26 cellular contexts compared by ENCODE assay signal in genomic region chr6:57142178-57142525, GRCh38. TPM values are rescaled to one million over a fixed set of nuclear protein-coding genes. Genes with fewer than 3 reads are reported as not detected.
DNase-seq lines count a peak whose midpoint lies in the region; ATAC-seq, FAIRE-seq and TF ChIP-seq lines count a peak whose summit lies in the region.
"Had no signal": no experiment of that assay in that cellular context is flagged by ENCODE, and none has a peak within 500 bp of the region (broad histone marks: within the 10 kb centered on the region; RNA-seq: fewer than 3 reads in every experiment).

No MANE protein-coding gene starts in this region.

- H3K4me1 Mint-ChIP-seq in activated naive CD4-positive, alpha-beta T cell treated with anti-CD3 and anti-CD28 coated beads, Interleukin-2, amount 10 ng/mL, durations not matched to agents 7 days and 5 days: no peaks in the 10 kb centered on the region
- H3K4me1 Mint-ChIP-seq: CD14-positive monocyte had no signal

- H3K9me3 ChIP-seq in A549: no peaks in the 10 kb centered on the region
- H3K9me3 ChIP-seq: BE2C, BLaER1 had no signal

- peaks cover 47% of the 10 kb centered on the region for H3K36me3 Mint-ChIP-seq in activated naive CD4-positive, alpha-beta T cell treated with anti-CD3 and anti-CD28 coated beads, Interleukin-2, amount 10 ng/mL, durations not matched to agents 7 days and 5 days

- H3K4me3 Mint-ChIP-seq in activated naive CD4-positive, alpha-beta T cell treated with anti-CD3 and anti-CD28 coated beads, Interleukin-2, amount 10 ng/mL, durations not matched to agents 7 days and 5 days: no peak overlapping the region
- H3K4me3 Mint-ChIP-seq: CD14-positive monocyte; CD4-positive, alpha-beta memory T cell; CD4-positive, CD25-positive, alpha-beta regulatory T cell; CD8-positive, alpha-beta memory T cell had no signal

- no peak for TF ChIP-seq RAD21 in A549 (conservative IDR thresholded peaks at IDR 0.05 in 1 of 2, IDR thresholded peaks at IDR 0.05 in 1 of 2)

- H3K4me2 ChIP-seq in A549: peak overlapping the region; percentile 38; the same call in 1 of the 3 replicates
- H3K4me2 ChIP-seq: BLaER1 had no signal

- no peak for TF ChIP-seq CTCF in A549 (IDR thresholded peaks at IDR 0.05)

- H3K27ac ChIP-seq in A549 (no peak overlapping the region), substantia nigra (ENCODE audit: low read depth, low read length, poor library complexity, severe bottlenecking) (no peak overlapping the region)
- H3K27ac ChIP-seq: 22Rv1, BLaER1 had no signal

- DNase-seq in activated naive CD4-positive, alpha-beta T cell treated with anti-CD3 and anti-CD28 coated beads, Interleukin-2, amount 10 ng/mL, durations not matched to agents 7 days and 5 days: no peak
- DNase-seq in activated naive CD4-positive, alpha-beta T cell (lab: John Stamatoyannopoulos, UW): no peak
- no peak for DNase-seq in A549 (ENCODE audit: low read depth in 1 of 2, low spot score in 1 of 2)
- DNase-seq in substantia nigra (lab: John Stamatoyannopoulos, UW): no peak
- DNase-seq in Right ventricle myocardium superior: no peak
- DNase-seq: ACHN; BE2C; C1 segment of cervical spinal cord; CD4-positive, alpha-beta memory T cell; CD4-positive, CD25-positive, alpha-beta regulatory T cell; CD8-positive, alpha-beta memory T cell; COR-L47; DMS 273 treated with DMSO at 0.1 percent for 48 hours; DMS153; DMS53; DMS79; DND-41; EL; GDM1 had no signal

- no peak for TF ChIP-seq POLR2A in A549 (IDR thresholded peaks at IDR 0.05; ENCODE audit: low read length)

- FAIRE-seq in A549 (lab: Jason Lieb, UNC) (no peak), endometrium (lab: Jason Lieb, UNC) (peak; percentile 12)
- FAIRE-seq: GM12878, GM12892, GM18507 had no signal

- peaks cover 15% of the 10 kb centered on the region; the same call in 2 of the 3 replicates for H3K4me1 ChIP-seq in A549
- H3K4me1 ChIP-seq: BE2C, BLaER1 had no signal

- H3K4me3 ChIP-seq in A549: no peak overlapping the region
- H3K4me3 ChIP-seq: BLaER1, GM12878 had no signal

- no peaks in the 10 kb centered on the region for H3K27me3 Mint-ChIP-seq in activated naive CD4-positive, alpha-beta T cell treated with anti-CD3 and anti-CD28 coated beads, Interleukin-2, amount 10 ng/mL, durations not matched to agents 7 days and 5 days
- H3K27me3 Mint-ChIP-seq: CD4-positive, alpha-beta memory T cell; CD4-positive, CD25-positive, alpha-beta regulatory T cell; CD8-positive, alpha-beta memory T cell had no signal

- POLR2A ChIA-PET in A549 (lab: Yijun Ruan, JAX): no interaction called here

- CTCF ChIA-PET in activated naive CD4-positive, alpha-beta T cell treated with anti-CD3 and anti-CD28 coated beads, Interleukin-2, amount 10 ng/mL, durations not matched to agents 7 days and 5 days (lab: Charles Lee): no interaction called here
- CTCF ChIA-PET in A549 (lab: Yijun Ruan, JAX): interaction anchor here (1.2 kb wide), 1 partner anchor 80 kb away, joined by 3 read pairs; the partner anchor contains the start of gene RAB23

- intact Hi-C loops in Right ventricle myocardium superior (cut with DNase I): no loop called here

- ATAC-seq in A549 (no peak), Right ventricle myocardium superior (ENCODE audit: poor library complexity) (no peak)
- ATAC-seq: GM12878 had no signal

- peak overlapping the region; percentile 19 for H3K27ac Mint-ChIP-seq in activated naive CD4-positive, alpha-beta T cell treated with anti-CD3 and anti-CD28 coated beads, Interleukin-2, amount 10 ng/mL, durations not matched to agents 7 days and 5 days
- H3K27ac Mint-ChIP-seq: CD14-positive monocyte; CD4-positive, alpha-beta memory T cell; CD8-positive, alpha-beta memory T cell had no signal

- TF ChIP-seq EP300 in A549 (IDR thresholded peaks at IDR 0.05): no peak

- WGBS in A549 (ENCODE audit: missing lambda C conversion rate): 68% methylated on average over 1 of the region's 1 CpG

- peaks cover 2% of the 10 kb centered on the region for H3K9me3 Mint-ChIP-seq in activated naive CD4-positive, alpha-beta T cell treated with anti-CD3 and anti-CD28 coated beads, Interleukin-2, amount 10 ng/mL, durations not matched to agents 7 days and 5 days
- H3K9me3 Mint-ChIP-seq: CD4-positive, alpha-beta memory T cell; CD4-positive, CD25-positive, alpha-beta regulatory T cell; CD8-positive, alpha-beta memory T cell had no signal

TF ChIP-seq in A549, 52 proteins besides CTCF, POLR2A, EP300 and RAD21:
- TF ChIP-seq ZFP36 (IDR thresholded peaks at IDR 0.05; ENCODE audit: borderline replicate concordance, partially characterized antibody): no peak
- TF ChIP-seq JUN (IDR thresholded peaks at IDR 0.05): no peak
- TF ChIP-seq PBX3 (IDR thresholded peaks at IDR 0.05): no peak
- TF ChIP-seq HOXB13 (CRISPR knock-in tag; IDR thresholded peaks at IDR 0.05; ENCODE audit: low read depth): no peak
- no peak for TF ChIP-seq BCL3 (IDR thresholded peaks at IDR 0.05)
- TF ChIP-seq FOXS1 (CRISPR knock-in tag; IDR thresholded peaks at IDR 0.05): no peak

RNA-seq across cellular contexts. Expression of gene BAG2, which starts 30.0 kb away (rescaled TPM):
- 10.2 and 13.9 TPM in 2 replicates for polyA plus RNA-seq in A549 (2011; rRNA removed)
- polyA plus RNA-seq in A549 (2012; cell fraction: cytosol; rRNA removed): 3.9 and 4.5 TPM in 2 replicates
- 2.1 TPM in 2 replicates for polyA plus RNA-seq in A549 (2012; cell fraction: nucleus; rRNA removed)
- polyA plus RNA-seq in A549 (2017; fragmentation: RNase III; extraction: RNeasy Plus Mini Kit Qiagen cat#74134 plus additional on column Dnase treatment): 8.7 to 9.5 TPM (median 9.3 TPM) in 3 replicates
- polyA minus RNA-seq in A549 (2011; rRNA and poly(A)+ RNA removed): 3.5 and 3.7 TPM in 2 replicates
- total RNA-seq in Right ventricle myocardium superior: 12.7 TPM

RNA-seq across cellular contexts. Expression of gene ZNF451, which starts 52.2 kb away (rescaled TPM):
- polyA plus RNA-seq in A549 (2011; rRNA removed): 18.6 and 23.0 TPM in 2 replicates
- polyA plus RNA-seq in A549 (2012; cell fraction: cytosol; rRNA removed): 4.0 and 4.1 TPM in 2 replicates
- 3.9 and 4.3 TPM in 2 replicates for polyA plus RNA-seq in A549 (2012; cell fraction: nucleus; rRNA removed)
- 7.6 to 8.9 TPM (median 8.7 TPM) in 3 replicates for polyA plus RNA-seq in A549 (2017; fragmentation: RNase III; extraction: RNeasy Plus Mini Kit Qiagen cat#74134 plus additional on column Dnase treatment)
- 25.9 and 36.0 TPM in 2 replicates for polyA minus RNA-seq in A549 (2011; rRNA and poly(A)+ RNA removed)
- total RNA-seq in Right ventricle myocardium superior: 17.2 TPM
